Comparison of ENCODE assay signal across 29 cellular contexts in the genomic region with DNA sequence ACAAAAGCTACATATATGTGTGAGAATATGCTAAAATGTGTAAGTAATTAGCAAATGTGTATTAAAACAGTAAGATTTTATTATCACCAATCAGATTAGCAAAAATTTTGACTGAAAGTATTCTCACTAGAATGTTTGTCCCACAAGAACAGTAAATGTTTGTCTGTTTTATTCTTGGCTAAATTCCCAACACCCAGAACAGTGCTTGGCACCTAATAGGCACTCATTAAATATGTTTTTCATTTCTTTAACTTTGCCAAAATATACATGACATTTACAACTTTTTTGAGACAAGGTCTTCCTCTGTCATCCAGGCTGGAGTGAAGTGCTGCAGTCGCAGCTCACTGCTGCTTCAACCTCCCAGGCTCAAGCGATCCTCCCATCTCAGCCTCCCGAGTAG.
DNase-seq lines count a peak whose midpoint lies in the region; TF ChIP-seq lines count a peak whose summit lies in the region.
"Had no signal": no experiment of that assay in that cellular context is flagged by ENCODE, and none has a peak within 500 bp of the region (broad histone marks: within the 10 kb centered on the region; RNA-seq: fewer than 3 reads in every experiment).

No MANE protein-coding gene starts in this region.

- H2BK5ac ChIP-seq in neuronal stem cell (ENCODE audit: low read length): no peak overlapping the region

- no peak overlapping the region for H3K4ac ChIP-seq in neuronal stem cell (ENCODE audit: low read length)

- H4K91ac ChIP-seq in neuronal stem cell (ENCODE audit: low read depth, low read length, poor library complexity): no peak overlapping the region

- H3K36me3 ChIP-seq in neuronal stem cell (replicated peaks in 1 of 2; ENCODE audit: control insufficient read depth in 2 of 2, insufficient read depth in 2 of 2, low read length in 2 of 2): no peaks in the 10 kb centered on the region
- H3K36me3 ChIP-seq: BE2C, BLaER1 had no signal

- H3K9me3 ChIP-seq in neuronal stem cell (replicated peaks in 1 of 2; ENCODE audit: control insufficient read depth in 2 of 2, insufficient read depth in 1 of 2, low read depth in 1 of 2, low read length in 2 of 2): peaks cover 0 to 3% of the 10 kb centered on the region in 2 donors
- H3K9me3 ChIP-seq: A549, BE2C had no signal

- H3K4me3 ChIP-seq in LNCaP clone FGC (ENCODE audit: low read depth, low read length) (no peak overlapping the region), neuronal stem cell (ENCODE audit: low read length in 2 of 2) (no peak overlapping the region)
- H3K4me3 ChIP-seq: A549; BLaER1; BLaER1 treated with 17β-estradiol and CSF1 and Interleukin-3, amounts not matched to agents 10 nM and 100 nM had no signal

- no peaks in the 10 kb centered on the region for H3K79me1 ChIP-seq in neuronal stem cell (ENCODE audit: low read depth, low read length)

- H2BK120ac ChIP-seq in neuronal stem cell (ENCODE audit: low read depth, low read length): no peak overlapping the region

- H2BK12ac ChIP-seq in neuronal stem cell (ENCODE audit: low read length): no peak overlapping the region

- H3K27ac ChIP-seq in C4-2B: peak overlapping the region; percentile 50
- no peak overlapping the region for H3K27ac ChIP-seq in neuronal stem cell (replicated peaks; ENCODE audit: low read length)
- H3K27ac ChIP-seq: 22Rv1; A549; BLaER1; BLaER1 treated with 17β-estradiol and CSF1 and Interleukin-3, amounts not matched to agents 10 nM and 100 nM had no signal

- H3K9ac ChIP-seq in neuronal stem cell (ENCODE audit: low read depth, low read length, poor library complexity): no peak overlapping the region
- H3K9ac ChIP-seq: BLaER1; BLaER1 treated with 17β-estradiol and CSF1 and Interleukin-3, amounts not matched to agents 10 nM and 100 nM had no signal

- H4K8ac ChIP-seq in neuronal stem cell (ENCODE audit: low read depth, low read length): no peak overlapping the region

- H2BK15ac ChIP-seq in neuronal stem cell (ENCODE audit: low read length): no peak overlapping the region

- no peak overlapping the region for H2AK5ac ChIP-seq in neuronal stem cell (ENCODE audit: low read depth, low read length)

- no peak overlapping the region for H3K4me2 ChIP-seq in neuronal stem cell (ENCODE audit: insufficient read depth, low read length, poor library complexity, severe bottlenecking)
- H3K4me2 ChIP-seq: A549; BLaER1; BLaER1 treated with 17β-estradiol and CSF1 and Interleukin-3, amounts not matched to agents 10 nM and 100 nM had no signal

- peak overlapping the region; percentile 57 for H3K18ac ChIP-seq in neuronal stem cell (ENCODE audit: low read length)

- H3K27me3 ChIP-seq in neuronal stem cell (ENCODE audit: control insufficient read depth in 3 of 3, insufficient read depth in 3 of 3, low read depth in 1 of 3, low read length in 3 of 3): no peaks in the 10 kb centered on the region
- H3K27me3 ChIP-seq: BE2C; BLaER1; BLaER1 treated with 17β-estradiol and CSF1 and Interleukin-3, amounts not matched to agents 10 nM and 100 nM had no signal

- no peak overlapping the region for H3K14ac ChIP-seq in neuronal stem cell (ENCODE audit: low read length)

- no peaks in the 10 kb centered on the region for H3K4me1 ChIP-seq in neuronal stem cell (ENCODE audit: control insufficient read depth in 2 of 2, insufficient read depth in 1 of 2, low read depth in 1 of 2, low read length in 2 of 2)
- H3K4me1 ChIP-seq: A549, BE2C, Caco-2 had no signal

- H3K23ac ChIP-seq in neuronal stem cell (ENCODE audit: low read depth, low read length, poor library complexity): no peak overlapping the region

- no CpG with 5 or more reads among the region's 3 CpGs for WGBS in neuronal stem cell (ENCODE audit: extremely low coverage in 2 of 2, insufficient read length in 2 of 2, insufficient replicate concordance in 1 of 2), 2 donors

- no peak for TF ChIP-seq CTCF in C4-2B (conservative IDR thresholded peaks at IDR 0.05)
- TF ChIP-seq CTCF in LNCaP clone FGC (IDR thresholded peaks at IDR 0.05; ENCODE audit: control insufficient read depth, extremely low read depth, insufficient read depth): no peak

- H2AFZ ChIP-seq in neuronal stem cell (ENCODE audit: low read length): no peak overlapping the region

- DNase-seq in LNCaP clone FGC (ENCODE audit: low read depth) (peak; percentile 93), neuronal stem cell (ENCODE audit: low spot score) (no peak), NCI-H524 treated with DMSO at 0.1 percent for 48 hours (lab: John Stamatoyannopoulos, UW) (no peak), NOMO-1 treated with dmso at 0.1 percent for 144 hours (lab: John Stamatoyannopoulos, UW; ENCODE audit: unreplicated experiment) (no peak), DMS53 (lab: John Stamatoyannopoulos, UW) (no peak)
- DNase-seq: 8988T; ACHN; AML-193; BE2C; C1 segment of cervical spinal cord; Caco-2; Calu3; CD4-positive, alpha-beta memory T cell; CD4-positive, alpha-beta T cell; CD4-positive, CD25-positive, alpha-beta regulatory T cell; CD8-positive, alpha-beta memory T cell; CD8-positive, alpha-beta T cell; COR-L47; DMS 273 treated with DMSO at 0.1 percent for 48 hours; DMS153; DMS79; DMS79 treated with DMSO at 0.1 percent for 48 hours; DND-41; EL had no signal
